9 cellular contexts compared by ENCODE assay signal in genomic region chr2:241771286-241772062, GRCh38. TPM values are rescaled to one million over a fixed set of nuclear protein-coding genes. Genes with fewer than 3 reads are reported as not detected.
A peak's percentile ranks its signal among the peaks of the same experiment; 100 is the strongest.
DNase-seq lines count a peak whose midpoint lies in the region; ATAC-seq, FAIRE-seq and TF ChIP-seq lines count a peak whose summit lies in the region.
"Had no signal": no experiment of that assay in that cellular context is flagged by ENCODE, and none has a peak within 500 bp of the region (broad histone marks: within the 10 kb centered on the region; RNA-seq: fewer than 3 reads in every experiment).

No MANE protein-coding gene starts in this region.

- H3K27ac ChIP-seq in VCaP (peak overlapping the region; percentile 36; the same call in 1 of the 2 replicates), small intestine (ENCODE audit: low read depth in 1 of 2, low read length in 1 of 2) (no peak overlapping the region)

- intact Hi-C loops in Right ventricle myocardium superior (cut with DNase I): no loop called here
- intact Hi-C loops in sciatic nerve (cut with DNase I): no loop called here

- no peaks in the 10 kb centered on the region for H3K36me3 ChIP-seq in small intestine (ENCODE audit: control insufficient read depth in 2 of 2, insufficient read depth in 2 of 2, low read length in 2 of 2)

- FAIRE-seq in GM19239 (lab: Jason Lieb, UNC) (no peak), small intestine (lab: Jason Lieb, UNC) (no peak)

- TF ChIP-seq POLR2A in GM18505 (IDR thresholded peaks at IDR 0.05; ENCODE audit: borderline replicate concordance, extremely low read depth, insufficient read depth, insufficient read length): no peak

- H3K27me3 ChIP-seq in small intestine (ENCODE audit: control insufficient read depth in 2 of 2, insufficient read depth in 2 of 2, low read length in 2 of 2): no peaks in the 10 kb centered on the region

- TF ChIP-seq CTCF in VCaP (conservative IDR thresholded peaks at IDR 0.05): no peak

- no peaks in the 10 kb centered on the region for H3K9me3 ChIP-seq in small intestine (ENCODE audit: control insufficient read depth, low read depth)

- 68 to 76% (median 73%) methylated on average over 37 to 38 of the region's 38 CpGs for WGBS in small intestine, 3 donors

- ATAC-seq in Right ventricle myocardium superior (ENCODE audit: poor library complexity): peak; percentile 46
- peak; percentile 86 for ATAC-seq in sciatic nerve
- ATAC-seq in GM18511 (IDR thresholded peaks at IDR 0.05; ENCODE audit: unreplicated experiment): no peak
- no peak for ATAC-seq in GM18505 (IDR thresholded peaks at IDR 0.05; ENCODE audit: unreplicated experiment)

- H3K4me3 ChIP-seq in small intestine (ENCODE audit: low read depth in 1 of 2, low read length in 2 of 2): no peak overlapping the region

- H3K4me1 ChIP-seq in small intestine (ENCODE audit: control insufficient read depth in 2 of 2, insufficient read depth in 1 of 2, low read depth in 1 of 2, low read length in 1 of 2): peaks cover 0 to 2% of the 10 kb centered on the region in 2 donors

- DNase-seq in GM19239 (ENCODE audit: insufficient read length, low spot score) (peak; percentile 7), Right ventricle myocardium superior (peak; percentile 59), sciatic nerve (ENCODE audit: low spot score) (peak; percentile 77), small intestine (no peak)
- no peak for DNase-seq in stimulated activated CD4-positive, alpha-beta T cell treated with anti-CD3 and anti-CD28 coated beads, Interleukin-15, amount 100 ng/mL, for 24 hours
- DNase-seq: activated CD4-positive, alpha-beta T cell treated with anti-CD3 and anti-CD28 coated beads for 1 hour had no signal

RNA-seq across cellular contexts. Expression of gene GAL3ST2, which starts 5.1 kb away (rescaled TPM):
- total RNA-seq in Right ventricle myocardium superior: not detected
- total RNA-seq in sciatic nerve: not detected
- polyA plus RNA-seq in small intestine: under 1 TPM in 1 of 3 donors, not detected in 2; 0.04 TPM

RNA-seq across cellular contexts. Expression of gene D2HGDH, which starts 37.0 kb away (rescaled TPM):
- total RNA-seq in Right ventricle myocardium superior (19.0 TPM), sciatic nerve (34.0 TPM)
- polyA plus RNA-seq in small intestine: 10 to 100 TPM; 19.6 to 35.1 (median 31.9) TPM

RNA-seq across cellular contexts. Expression of gene NEU4, which starts 37.5 kb away (rescaled TPM):
- total RNA-seq in Right ventricle myocardium superior (not detected), sciatic nerve (not detected)
- 100 to 1,000 TPM in 1 of 3 donors, 10 to 100 TPM in 1, 1 to 10 TPM in 1; 3.3 to 102 (median 82.3) TPM for polyA plus RNA-seq in small intestine

Comparison
In these comparisons a context has a peak if more than half of its experiments do, and no peak if none do; other contexts are left out.
1. DNase-seq: peak in GM19239 (single experiment), Right ventricle myocardium superior (single experiment) and sciatic nerve (single experiment); none in small intestine (single experiment) and stimulated activated CD4-positive, alpha-beta T cell treated with anti-CD3 and anti-CD28 coated beads, Interleukin-15, amount 100 ng/mL, for 24 hours (single experiment).
2. ATAC-seq: peak in Right ventricle myocardium superior (single experiment) and sciatic nerve (single experiment); none in GM18511 (single experiment) and GM18505 (single experiment).